Comparison of ENCODE assay signal across 18 cellular contexts in the genomic region with DNA sequence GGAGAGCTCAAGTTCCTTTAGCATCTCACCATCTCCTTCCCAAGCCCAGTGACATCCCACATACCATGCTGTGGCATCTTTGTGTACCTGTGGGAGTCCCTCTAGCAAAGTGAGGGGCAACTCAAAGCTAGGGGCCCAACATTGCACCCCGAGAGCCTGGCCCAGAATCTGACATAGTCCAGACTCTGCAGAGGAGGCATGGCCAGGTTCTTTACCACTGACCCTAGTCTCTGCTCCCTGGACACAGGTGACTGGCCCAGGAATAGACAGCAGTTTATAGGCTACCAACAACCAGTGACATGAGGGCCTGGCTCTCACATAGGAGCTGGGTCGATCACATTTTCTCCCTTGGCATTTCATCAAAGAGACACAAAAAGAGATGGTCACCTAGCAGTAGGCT.
A peak's percentile ranks its signal among the peaks of the same experiment; 100 is the strongest.
DNase-seq lines count a peak whose midpoint lies in the region; ATAC-seq and TF ChIP-seq lines count a peak whose summit lies in the region.
"Had no signal": no experiment of that assay in that cellular context is flagged by ENCODE, and none has a peak within 500 bp of the region (broad histone marks: within the 10 kb centered on the region; RNA-seq: fewer than 3 reads in every experiment).

No MANE protein-coding gene starts in this region.

- H3K36me3 ChIP-seq in IMR-90 (ENCODE audit: control insufficient read depth, insufficient read depth, low read length) (no peaks in the 10 kb centered on the region), PC-9 (ENCODE audit: low read depth) (no peaks in the 10 kb centered on the region), esophagus (ENCODE audit: control insufficient read depth in 2 of 2, insufficient read depth in 2 of 2, low read length in 1 of 2) (no peaks in the 10 kb centered on the region)

- POLR2A ChIA-PET in IMR-90 (lab: Charles Lee; ENCODE audit: unreplicated experiment) (no interaction called here), PC-9 (lab: Charles Lee; ENCODE audit: unreplicated experiment) (interaction anchor here (0.6 kb wide), 1 partner anchor 455 kb away, joined by 5 read pairs; no protein-coding TSS in a partner anchor)

- no peaks in the 10 kb centered on the region for H3K9me3 Mint-ChIP-seq in osteocyte (ENCODE audit: unreplicated experiment)
- no peaks in the 10 kb centered on the region for H3K9me3 Mint-ChIP-seq in endothelial cell (ENCODE audit: unreplicated experiment)
- H3K9me3 Mint-ChIP-seq: CD8-positive, alpha-beta T cell; H9 had no signal

- BruUV-seq in IMR-90 (replicated peaks; lab: Mats Ljungman, UMichigan), result no TSS peak
- no TSS peak for BruUV-seq in PC-9 (replicated peaks; lab: Mats Ljungman, UMichigan)

- H2AK5ac ChIP-seq in IMR-90 (ENCODE audit: low read depth, low read length), result peak overlapping the region; percentile 67

- no peak overlapping the region for H2BK5ac ChIP-seq in IMR-90 (ENCODE audit: low read depth, low read length, poor library complexity, severe bottlenecking)

- H3K4me3 Mint-ChIP-seq in osteocyte (ENCODE audit: unreplicated experiment) (no peak overlapping the region), endothelial cell (ENCODE audit: unreplicated experiment) (no peak overlapping the region)
- H3K4me3 Mint-ChIP-seq: CD8-positive, alpha-beta T cell; H9 had no signal

- H3K79me1 ChIP-seq in IMR-90 (ENCODE audit: low read depth in 1 of 2, low read length in 2 of 2), result no peaks in the 10 kb centered on the region

- intact Hi-C loops in IMR-90 (cut with micrococcal nuclease) (loop anchor here (2.0 kb wide), 1 partner anchor 32 kb away; no protein-coding TSS in a partner anchor), PC-9 (cut with micrococcal nuclease; ENCODE audit: unreplicated experiment) (loop anchor here (5.0 kb wide), 1 partner anchor 303 kb away; no protein-coding TSS in a partner anchor), head of caudate nucleus (cut with DNase I) (no loop called here)

- H3K18ac ChIP-seq in IMR-90 (ENCODE audit: low read depth, low read length), result no peak overlapping the region

- no peak for TF ChIP-seq POLR2A in IMR-90 (IDR thresholded peaks at IDR 0.05; ENCODE audit: low read depth, low read length)

- H3K4me1 Mint-ChIP-seq in osteocyte (ENCODE audit: unreplicated experiment) (peaks cover 4% of the 10 kb centered on the region), endothelial cell (ENCODE audit: unreplicated experiment) (peaks cover 3% of the 10 kb centered on the region)

- in situ Hi-C loops in IMR-90 (cut with MboI; ENCODE audit: low sequenced_read_pairs), result no loop called here

- no peak overlapping the region for H2AFZ ChIP-seq in IMR-90 (replicated peaks; ENCODE audit: low read length, poor library complexity)
- no peak overlapping the region for H2AFZ ChIP-seq in PC-9

- peaks cover 69% of the 10 kb centered on the region for H3K27me3 Mint-ChIP-seq in osteocyte (ENCODE audit: unreplicated experiment)
- peaks cover 3% of the 10 kb centered on the region for H3K27me3 Mint-ChIP-seq in endothelial cell (ENCODE audit: unreplicated experiment)

- 100% methylated on average over 1 of the region's 2 CpGs; no CpG with 5 or more reads in 1 of the 2 experiments for WGBS in IMR-90 (ENCODE audit: extremely low coverage in 2 of 2, insufficient read length in 1 of 2), 2 experiments
- WGBS in esophagus, 2 donors, result 86 to 87% methylated on average over 2 of the region's 2 CpGs

- H2AK9ac ChIP-seq in IMR-90 (replicated peaks; ENCODE audit: low read depth, low read length, poor library complexity), result no peak overlapping the region

- dilution Hi-C loops in IMR-90 (cut with HindIII; ENCODE audit: low sequenced_read_pairs, unreplicated experiment), result no loop called here

- H4K20me1 ChIP-seq in IMR-90 (ENCODE audit: insufficient read depth, low read length), result no peaks in the 10 kb centered on the region; the same call in 1 of the 2 replicates
- H4K20me1 ChIP-seq in PC-9 (ENCODE audit: insufficient read depth), result no peaks in the 10 kb centered on the region

- H4K5ac ChIP-seq in IMR-90 (ENCODE audit: low read depth, low read length), result no peak overlapping the region

- DNase-seq in IMR-90 (no peak), PC-9 (no peak), osteocyte (ENCODE audit: extremely low spot score, unreplicated experiment) (peak; percentile 40), head of caudate nucleus (no peak), inferior parietal cortex (ENCODE audit: extremely low spot score) (no peak), endothelial cell (ENCODE audit: low spot score) (no peak)
- DNase-seq: AML-193, COR-L47, DMS 273 treated with DMSO at 0.1 percent for 48 hours, DMS53, DND-41, EL, H9 had no signal

- no peak overlapping the region for H4K8ac ChIP-seq in IMR-90 (ENCODE audit: low read depth in 2 of 2, low read length in 2 of 2)

- H3K56ac ChIP-seq in IMR-90 (ENCODE audit: extremely low read depth, insufficient read depth, low read length), result no peak overlapping the region

- H3K27ac ChIP-seq in IMR-90 (ENCODE audit: insufficient read depth, low read length), result no peak overlapping the region
- peak overlapping the region; percentile 70 for H3K27ac ChIP-seq in PC-9
- H3K27ac ChIP-seq in esophagus (ENCODE audit: low read depth in 2 of 2, low read length in 1 of 2), result peak overlapping the region; percentile 30 to 65
- H3K27ac ChIP-seq: C4-2B had no signal

- no peaks in the 10 kb centered on the region for H3K36me3 Mint-ChIP-seq in osteocyte (ENCODE audit: unreplicated experiment)
- no peaks in the 10 kb centered on the region for H3K36me3 Mint-ChIP-seq in endothelial cell (ENCODE audit: low read depth, unreplicated experiment)
- H3K36me3 Mint-ChIP-seq: CD8-positive, alpha-beta T cell had no signal

- peaks cover 29% of the 10 kb centered on the region for H3F3A ChIP-seq in PC-9 (ENCODE audit: insufficient read depth, low read depth)

- peaks cover 5% of the 10 kb centered on the region for H3K4me1 ChIP-seq in IMR-90 (ENCODE audit: control insufficient read depth, insufficient read depth, low read length)
- peaks cover 39% of the 10 kb centered on the region for H3K4me1 ChIP-seq in PC-9 (replicated peaks; ENCODE audit: insufficient read depth)
- peaks cover 2 to 5% of the 10 kb centered on the region in 2 donors for H3K4me1 ChIP-seq in esophagus (ENCODE audit: control insufficient read depth in 2 of 2, insufficient read depth in 2 of 2, low read length in 1 of 2)

- no peak for TF ChIP-seq CTCF in IMR-90 (conservative IDR thresholded peaks at IDR 0.05; ENCODE audit: low read depth, low read length)
- TF ChIP-seq CTCF in PC-9 (conservative IDR thresholded peaks at IDR 0.05), result no peak
- no peak for TF ChIP-seq CTCF in osteocyte (IDR thresholded peaks at IDR 0.05)
- TF ChIP-seq CTCF in endothelial cell (IDR thresholded peaks at IDR 0.05; ENCODE audit: unreplicated experiment), result no peak

- H3K9me3 ChIP-seq in IMR-90 (ENCODE audit: control insufficient read depth, insufficient read depth, low read length) (no peaks in the 10 kb centered on the region), PC-9 (ENCODE audit: insufficient read depth, low read depth) (no peaks in the 10 kb centered on the region; the same call in 1 of the 2 replicates), esophagus (ENCODE audit: control insufficient read depth in 2 of 2, insufficient read depth in 1 of 2, low read depth in 1 of 2, low read length in 1 of 2) (no peaks in the 10 kb centered on the region)

- TF ChIP-seq RAD21 in IMR-90 (IDR thresholded peaks at IDR 0.05; ENCODE audit: low read length), result no peak

- H3K9me2 ChIP-seq in PC-9 (ENCODE audit: insufficient read depth), result no peaks in the 10 kb centered on the region

- H3K79me2 ChIP-seq in PC-9 (ENCODE audit: low read depth), result no peaks in the 10 kb centered on the region

- no peak overlapping the region for H3K4me2 ChIP-seq in IMR-90 (ENCODE audit: low read depth, low read length)
- H3K4me2 ChIP-seq in PC-9, result peak overlapping the region; percentile 49

- H2BK120ac ChIP-seq in IMR-90 (ENCODE audit: low read depth, low read length), result no peak overlapping the region

- H2BK20ac ChIP-seq in IMR-90 (ENCODE audit: low read depth, low read length), result no peak overlapping the region

- H3K4me3 ChIP-seq in IMR-90 (ENCODE audit: insufficient read depth, low read depth, low read length) (no peak overlapping the region), PC-9 (no peak overlapping the region), esophagus (ENCODE audit: low read depth in 1 of 2, low read length in 2 of 2) (no peak overlapping the region)
- H3K4me3 ChIP-seq: GM12878 had no signal

- ATAC-seq in IMR-90 (ENCODE audit: low read depth) (no peak), GM19455 (IDR thresholded peaks at IDR 0.05; ENCODE audit: unreplicated experiment) (no peak)
- ATAC-seq: CD8-positive, alpha-beta T cell; GM12878 had no signal

- H3K9ac ChIP-seq in IMR-90 (ENCODE audit: low read depth, low read length), result no peak overlapping the region

- H3K27ac Mint-ChIP-seq in osteocyte (ENCODE audit: unreplicated experiment) (no peak overlapping the region), endothelial cell (ENCODE audit: unreplicated experiment) (no peak overlapping the region)
- H3K27ac Mint-ChIP-seq: CD8-positive, alpha-beta T cell; H9 had no signal

- peaks cover 6% of the 10 kb centered on the region; the same call in 1 of the 2 replicates for H3K9me1 ChIP-seq in IMR-90 (ENCODE audit: insufficient read depth, low read length)

- CTCF ChIA-PET in IMR-90 (lab: Yijun Ruan, JAX) (no interaction called here), PC-9 (lab: Charles Lee) (no interaction called here)

- no peak overlapping the region for H3K14ac ChIP-seq in IMR-90 (replicated peaks; ENCODE audit: low read depth, low read length)

- H2BK15ac ChIP-seq in IMR-90 (ENCODE audit: low read depth, low read length), result no peak overlapping the region

- no peak overlapping the region for H3K23ac ChIP-seq in IMR-90 (ENCODE audit: low read depth, low read length)

- no peak overlapping the region for H4K91ac ChIP-seq in IMR-90 (ENCODE audit: insufficient read depth, low read depth, low read length)

- H3K27me3 ChIP-seq in IMR-90 (ENCODE audit: control insufficient read depth, insufficient read depth, low read length) (peaks cover 13% of the 10 kb centered on the region), PC-9 (ENCODE audit: insufficient read depth, low read depth) (no peaks in the 10 kb centered on the region), esophagus (ENCODE audit: control insufficient read depth in 1 of 2, insufficient read depth in 2 of 2, low read length in 2 of 2) (no peaks in the 10 kb centered on the region)

- no peak overlapping the region for H3K4ac ChIP-seq in IMR-90 (ENCODE audit: low read depth, low read length)

TF ChIP-seq in IMR-90, 13 proteins besides CTCF, POLR2A, EP300 and RAD21 (continues in another document):
- TF ChIP-seq, protein P1, sequence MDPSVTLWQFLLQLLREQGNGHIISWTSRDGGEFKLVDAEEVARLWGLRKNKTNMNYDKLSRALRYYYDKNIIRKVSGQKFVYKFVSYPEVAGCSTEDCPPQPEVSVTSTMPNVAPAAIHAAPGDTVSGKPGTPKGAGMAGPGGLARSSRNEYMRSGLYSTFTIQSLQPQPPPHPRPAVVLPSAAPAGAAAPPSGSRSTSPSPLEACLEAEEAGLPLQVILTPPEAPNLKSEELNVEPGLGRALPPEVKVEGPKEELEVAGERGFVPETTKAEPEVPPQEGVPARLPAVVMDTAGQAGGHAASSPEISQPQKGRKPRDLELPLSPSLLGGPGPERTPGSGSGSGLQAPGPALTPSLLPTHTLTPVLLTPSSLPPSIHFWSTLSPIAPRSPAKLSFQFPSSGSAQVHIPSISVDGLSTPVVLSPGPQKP (IDR thresholded peaks at IDR 0.05; ENCODE audit: borderline replicate concordance, low read depth, low read length), result no peak
- TF ChIP-seq RCOR1 (IDR thresholded peaks at IDR 0.05; ENCODE audit: insufficient replicate concordance, low read length), result no peak
